Comparison of ENCODE assay signal across 9 cellular contexts in genomic region chr5:90421136-90421535, GRCh38. TPM values are rescaled to one million over a fixed set of nuclear protein-coding genes. Genes with fewer than 3 reads are reported as not detected.
DNase-seq lines count a peak whose midpoint lies in the region; ATAC-seq and TF ChIP-seq lines count a peak whose summit lies in the region.
"Had no signal": no experiment of that assay in that cellular context is flagged by ENCODE, and none has a peak within 500 bp of the region (broad histone marks: within the 10 kb centered on the region; RNA-seq: fewer than 3 reads in every experiment).

No MANE protein-coding gene starts in this region.

- H4K8ac ChIP-seq in neuronal stem cell (ENCODE audit: low read depth, low read length), result no peak overlapping the region

- H2BK120ac ChIP-seq in neuronal stem cell (ENCODE audit: low read depth, low read length), result no peak overlapping the region

- TF ChIP-seq CTCF in GM12873 (IDR thresholded peaks at IDR 0.05; ENCODE audit: insufficient read depth, low read depth, low read length, missing control alignments) (peak; percentile 34), coronary artery (IDR thresholded peaks at IDR 0.05) (no peak)

- no peaks in the 10 kb centered on the region for H3K27me3 ChIP-seq in neuronal stem cell (ENCODE audit: control insufficient read depth in 3 of 3, insufficient read depth in 3 of 3, low read depth in 1 of 3, low read length in 3 of 3)

- no peak overlapping the region for H2BK12ac ChIP-seq in neuronal stem cell (ENCODE audit: low read length)

- H3K4me2 ChIP-seq in neuronal stem cell (ENCODE audit: insufficient read depth, low read length, poor library complexity, severe bottlenecking), result no peak overlapping the region

- peaks cover 59% of the 10 kb centered on the region for H3K27me3 Mint-ChIP-seq in T-helper 17 cell

- H3K4ac ChIP-seq in neuronal stem cell (ENCODE audit: low read length), result no peak overlapping the region

- no peak overlapping the region for H3K23ac ChIP-seq in neuronal stem cell (ENCODE audit: low read depth, low read length, poor library complexity)

- peaks cover 0 to 1% of the 10 kb centered on the region in 2 donors for H3K4me1 ChIP-seq in neuronal stem cell (ENCODE audit: control insufficient read depth in 2 of 2, insufficient read depth in 1 of 2, low read depth in 1 of 2, low read length in 2 of 2)

- no CpG with 5 or more reads among the region's 4 CpGs for WGBS in neuronal stem cell (ENCODE audit: extremely low coverage in 2 of 2, insufficient read length in 2 of 2, insufficient replicate concordance in 1 of 2), 2 donors

- H3K4me3 ChIP-seq in neuronal stem cell (ENCODE audit: low read length in 2 of 2) (no peak overlapping the region), coronary artery (no peak overlapping the region)

- no peak overlapping the region for H3K4me3 Mint-ChIP-seq in T-helper 17 cell

- H2BK15ac ChIP-seq in neuronal stem cell (ENCODE audit: low read length), result no peak overlapping the region

- H3K27ac Mint-ChIP-seq in T-helper 17 cell, result no peak overlapping the region

- H2AFZ ChIP-seq in neuronal stem cell (ENCODE audit: low read length), result peak overlapping the region; percentile 14

- no peak overlapping the region for H4K91ac ChIP-seq in neuronal stem cell (ENCODE audit: low read depth, low read length, poor library complexity)

- no peak overlapping the region for H2BK5ac ChIP-seq in neuronal stem cell (ENCODE audit: low read length)

- H3K36me3 ChIP-seq in neuronal stem cell (replicated peaks in 1 of 2; ENCODE audit: control insufficient read depth in 2 of 2, insufficient read depth in 2 of 2, low read length in 2 of 2), result no peaks in the 10 kb centered on the region

- H3K4me1 Mint-ChIP-seq in T-helper 17 cell, result no peaks in the 10 kb centered on the region

- no peak overlapping the region for H3K18ac ChIP-seq in neuronal stem cell (ENCODE audit: low read length)

- H3K9me3 ChIP-seq in neuronal stem cell (replicated peaks in 1 of 2; ENCODE audit: control insufficient read depth in 2 of 2, insufficient read depth in 1 of 2, low read depth in 1 of 2, low read length in 2 of 2) (no peaks in the 10 kb centered on the region), T-helper 17 cell (ENCODE audit: control insufficient read depth, low read length, poor library complexity, severe bottlenecking) (no peaks in the 10 kb centered on the region)

- no peaks in the 10 kb centered on the region for H3K79me1 ChIP-seq in neuronal stem cell (ENCODE audit: low read depth, low read length)

- DNase-seq in HT-29 (ENCODE audit: low spot score) (peak; percentile 40), ecto neural progenitor cell (ENCODE audit: low spot score) (peak; percentile 58), neuronal stem cell (ENCODE audit: low spot score) (no peak), T-helper 17 cell (no peak), coronary artery (ENCODE audit: low spot score) (no peak), cortex of kidney (lab: John Stamatoyannopoulos, UW) (no peak)
- DNase-seq: stimulated activated CD4-positive, alpha-beta T cell treated with anti-CD3 and anti-CD28 coated beads, Interleukin-4, amount 100 ng/mL, for 4 hours had no signal

- ATAC-seq in T-helper 17 cell, result no peak

- no peak overlapping the region for H2AK5ac ChIP-seq in neuronal stem cell (ENCODE audit: low read depth, low read length)

- no peak overlapping the region for H3K14ac ChIP-seq in neuronal stem cell (ENCODE audit: low read length)

- H3K27ac ChIP-seq in neuronal stem cell (replicated peaks; ENCODE audit: low read length) (no peak overlapping the region), coronary artery (no peak overlapping the region)
- H3K27ac ChIP-seq: HL-60 had no signal

- H3K9ac ChIP-seq in neuronal stem cell (ENCODE audit: low read depth, low read length, poor library complexity), result no peak overlapping the region

- H3K36me3 Mint-ChIP-seq in T-helper 17 cell (ENCODE audit: low read depth), result peaks cover 2% of the 10 kb centered on the region

RNA-seq across cellular contexts. Expression of gene CETN3, which starts 11.6 kb away (rescaled TPM):
- 6.9 and 7.1 TPM in 2 replicates for total RNA-seq in HT-29 (2014; rRNA removed; shearing (Covaris generic))
- 72.5 TPM for polyA plus RNA-seq in neuronal stem cell (2013, experiment 1 of 2)
- 76.3 TPM for polyA plus RNA-seq in neuronal stem cell (2013, experiment 2 of 2)
- 1 to 10 TPM; 2.5 to 4.5 TPM for total RNA-seq in T-helper 17 cell

RNA-seq across cellular contexts. Expression of gene MBLAC2, which starts 53.4 kb away (rescaled TPM):
- 4.0 and 5.2 TPM in 2 replicates for total RNA-seq in HT-29 (2014; rRNA removed; shearing (Covaris generic))
- polyA plus RNA-seq in neuronal stem cell (2013, experiment 1 of 2), result 4.9 TPM
- polyA plus RNA-seq in neuronal stem cell (2013, experiment 2 of 2), result 5.1 TPM
- total RNA-seq in T-helper 17 cell, result 1 to 10 TPM; 3.7 to 4.4 TPM

RNA-seq across cellular contexts. Expression of gene POLR3G, which starts 53.5 kb away (rescaled TPM):
- total RNA-seq in HT-29 (2014; rRNA removed; shearing (Covaris generic)), result 3.7 and 4.0 TPM in 2 replicates
- 1.6 TPM for polyA plus RNA-seq in neuronal stem cell (2013, experiment 1 of 2)
- 1.9 TPM for polyA plus RNA-seq in neuronal stem cell (2013, experiment 2 of 2)
- under 1 TPM; 0.21 to 0.77 TPM for total RNA-seq in T-helper 17 cell

Comparison
In these comparisons a context has a peak if more than half of its experiments do, and no peak if none do; other contexts are left out.
1. DNase-seq: peak in HT-29 (single experiment) and ecto neural progenitor cell (single experiment); none in neuronal stem cell (single experiment), T-helper 17 cell (0 of 3), coronary artery (single experiment) and cortex of kidney (single experiment).